ENCODE assay signal across 18 cellular contexts in genomic region chr7:116226664-116227063, GRCh38. TPM values are rescaled to one million over a fixed set of nuclear protein-coding genes. Genes with fewer than 3 reads are reported as not detected.
DNase-seq lines count a peak whose midpoint lies in the region; ATAC-seq, FAIRE-seq and TF ChIP-seq lines count a peak whose summit lies in the region.
"Had no signal": no experiment of that assay in that cellular context is flagged by ENCODE, and none has a peak within 500 bp of the region (broad histone marks: within the 10 kb centered on the region; RNA-seq: fewer than 3 reads in every experiment).

No MANE protein-coding gene starts in this region.

- TF ChIP-seq RAD21 in A549 (conservative IDR thresholded peaks at IDR 0.05 in 1 of 2, IDR thresholded peaks at IDR 0.05 in 1 of 2) = no peak

- no peak overlapping the region for H3K4me3 ChIP-seq in A549
- H3K4me3 ChIP-seq: body of pancreas, dorsolateral prefrontal cortex, hepatocyte had no signal

- POLR2A ChIA-PET in A549 (lab: Yijun Ruan, JAX) = no interaction called here

- no peak overlapping the region for H3K27ac ChIP-seq in A549
- H3K27ac ChIP-seq: body of pancreas, dorsolateral prefrontal cortex, hepatocyte, parathyroid adenoma had no signal

- peaks cover 80% of the 10 kb centered on the region for H3K4me1 ChIP-seq in A549

- no peak overlapping the region for H3K4me2 ChIP-seq in A549
- H3K4me2 ChIP-seq: hepatocyte had no signal

- TF ChIP-seq CTCF in A549 (IDR thresholded peaks at IDR 0.05) (no peak), natural killer cell (IDR thresholded peaks at IDR 0.05) (no peak)

- H3K9me3 Mint-ChIP-seq in central memory CD8-positive, alpha-beta T cell = no peaks in the 10 kb centered on the region
- H3K9me3 Mint-ChIP-seq in natural killer cell = no peaks in the 10 kb centered on the region

- peaks cover 8% of the 10 kb centered on the region for H3K36me3 Mint-ChIP-seq in central memory CD8-positive, alpha-beta T cell (ENCODE audit: insufficient read depth)
- H3K36me3 Mint-ChIP-seq in natural killer cell = no peaks in the 10 kb centered on the region

- ATAC-seq in A549 = no peak
- ATAC-seq in central memory CD8-positive, alpha-beta T cell (replicated peaks; ENCODE audit: extremely low read depth, poor library complexity, severe bottlenecking) = no peak
- ATAC-seq in natural killer cell = peak in 1 of 3 donors; percentile 13
- ATAC-seq: body of pancreas had no signal

- H3K9me3 ChIP-seq in A549 = no peaks in the 10 kb centered on the region
- H3K9me3 ChIP-seq: body of pancreas had no signal

- TF ChIP-seq POLR2A in A549 (IDR thresholded peaks at IDR 0.05; ENCODE audit: low read length) = no peak

- no peaks in the 10 kb centered on the region for H3K27me3 Mint-ChIP-seq in central memory CD8-positive, alpha-beta T cell
- H3K27me3 Mint-ChIP-seq in natural killer cell (ENCODE audit: low read depth in 2 of 2) = no peaks in the 10 kb centered on the region

- FAIRE-seq in A549 (lab: Jason Lieb, UNC) (peak; percentile 32), RCC 7860 (lab: Jason Lieb, UNC) (peak; percentile 2)
- FAIRE-seq: H1 had no signal

- CTCF ChIA-PET in A549 (lab: Yijun Ruan, JAX) = interaction anchor here (0.6 to 2.1 kb wide), 3 partner anchors 10 to 1168 kb away, joined by 4 to 15 read pairs (median 4); no protein-coding TSS in a partner anchor

- no peak overlapping the region for H3K4me3 Mint-ChIP-seq in central memory CD8-positive, alpha-beta T cell
- H3K4me3 Mint-ChIP-seq in natural killer cell = peak overlapping the region; percentile 59

- intact Hi-C loops in natural killer cell (cut with micrococcal nuclease) = no loop called here

- H3K27ac Mint-ChIP-seq in central memory CD8-positive, alpha-beta T cell (ENCODE audit: low read depth) = peak overlapping the region; percentile 80
- peak overlapping the region; percentile 89 to 93 for H3K27ac Mint-ChIP-seq in natural killer cell

- TF ChIP-seq EP300 in A549 (IDR thresholded peaks at IDR 0.05) = no peak

- WGBS in A549 (ENCODE audit: missing lambda C conversion rate) = 91% methylated on average over 2 of the region's 2 CpGs

- DNase-seq in A549 (ENCODE audit: low read depth in 1 of 2, low spot score in 1 of 2) (no peak), RCC 7860 (ENCODE audit: low spot score) (no peak), natural killer cell (no peak), GOT3 (lab: John Stamatoyannopoulos, UW) (no peak), SIG-M5 (lab: John Stamatoyannopoulos, UW) (no peak), SK-N-DZ (ENCODE audit: low spot score) (no peak), islet precursor cell (no peak)
- no peak for DNase-seq in central memory CD8-positive, alpha-beta T cell (ENCODE audit: low spot score in 2 of 2)
- DNase-seq: activated CD4-positive, CD25-positive, alpha-beta regulatory T cell treated with anti-CD3 and anti-CD28 coated beads, Interleukin-2, amount 50 U/mL, for 72 hours; activated gamma-delta T cell; body of pancreas; COR-L47; dorsolateral prefrontal cortex; NCI-H1436; RPMI8226 had no signal

- H3K4me1 Mint-ChIP-seq in central memory CD8-positive, alpha-beta T cell = peaks cover 79% of the 10 kb centered on the region
- H3K4me1 Mint-ChIP-seq in natural killer cell = peaks cover 85 to 88% of the 10 kb centered on the region in 2 donors

TF ChIP-seq in A549, 52 proteins besides CTCF, POLR2A, EP300 and RAD21:
- TF ChIP-seq NFE2L2 (conservative IDR thresholded peaks at IDR 0.05; ENCODE audit: low read length) (no peak), CHD2 (IDR thresholded peaks at IDR 0.05; ENCODE audit: low read length, partially characterized antibody) (no peak), HOXA7 (CRISPR knock-in tag; IDR thresholded peaks at IDR 0.05) (no peak)

RNA-seq across cellular contexts. Expression of gene TES, which starts 16.3 kb away (rescaled TPM):
- 127 and 134 TPM in 2 replicates for polyA plus RNA-seq in A549 (2011; rRNA removed)
- 33.6 and 33.9 TPM in 2 replicates for polyA plus RNA-seq in A549 (2012; cell fraction: cytosol; rRNA removed)
- polyA plus RNA-seq in A549 (2012; cell fraction: nucleus; rRNA removed) = 45.5 and 65.3 TPM in 2 replicates
- 43.0 to 46.6 TPM (median 45.9 TPM) in 3 replicates for polyA plus RNA-seq in A549 (2017; fragmentation: RNase III; extraction: RNeasy Plus Mini Kit Qiagen cat#74134 plus additional on column Dnase treatment)
- polyA minus RNA-seq in A549 (2011; rRNA and poly(A)+ RNA removed) = 74.8 and 76.6 TPM in 2 replicates
- 100 to 1,000 TPM; 220 to 269 (median 227) TPM for total RNA-seq in natural killer cell
- not detected in 2 replicates for polyA plus RNA-seq in SK-N-DZ (2014; cell fraction: cytosol; rRNA removed)
- not detected in 2 replicates for polyA plus RNA-seq in SK-N-DZ (2014; cell fraction: nucleus; rRNA removed)
